13 cellular contexts compared by ENCODE assay signal in the genomic region with DNA sequence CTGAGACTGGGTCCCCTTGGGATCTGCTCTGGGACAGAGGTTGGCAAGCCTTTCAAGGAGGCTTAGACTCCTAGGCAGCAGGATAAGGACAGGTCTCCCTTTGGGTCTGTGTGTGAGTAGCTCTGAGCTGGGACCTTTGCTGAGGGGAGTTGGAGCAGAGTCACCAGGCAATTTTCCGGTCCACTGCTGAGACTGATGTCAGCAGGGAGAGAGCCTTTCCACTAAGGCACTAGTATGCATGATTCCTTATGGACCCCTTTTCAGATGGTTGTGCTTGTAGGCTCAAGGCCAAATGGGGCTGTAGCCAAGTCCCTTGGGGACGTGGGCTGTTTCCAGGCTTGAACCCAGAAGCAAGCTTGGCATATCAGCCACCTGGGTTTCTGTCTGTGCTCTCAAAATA.
"Had no signal": no experiment of that assay in that cellular context is flagged by ENCODE, and none has a peak within 500 bp of the region (broad histone marks: within the 10 kb centered on the region; RNA-seq: fewer than 3 reads in every experiment).

No MANE protein-coding gene starts in this region.

- H3K4me3 Mint-ChIP-seq: activated CD8-positive, alpha-beta T cell treated with anti-CD3 and anti-CD28 coated beads for 36 hours; activated T-helper 1 cell treated with anti-CD3 and anti-CD28 coated beads, Interleukin-12 subunit alpha, Interleukin-12 subunit beta, Interleukin-2, Interleukin-4 antibody, amounts not matched to agents 30 ng/mL and 10 ng/mL and 1 ng/mL, durations not matched to agents 14 hours and 24 hours and 36 hours; naive thymus-derived CD4-positive, alpha-beta T cell had no signal

- H3K27me3 ChIP-seq: body of pancreas, hepatocyte had no signal

- H3K4me3 ChIP-seq: body of pancreas, hepatocyte, lung had no signal

- H3K9me3 ChIP-seq: body of pancreas had no signal

- H3K27ac Mint-ChIP-seq: activated CD8-positive, alpha-beta T cell treated with anti-CD3 and anti-CD28 coated beads for 36 hours; activated T-helper 1 cell treated with anti-CD3 and anti-CD28 coated beads, Interleukin-12 subunit alpha, Interleukin-12 subunit beta, Interleukin-2, Interleukin-4 antibody, amounts not matched to agents 30 ng/mL and 10 ng/mL and 1 ng/mL, durations not matched to agents 14 hours and 24 hours and 36 hours; naive thymus-derived CD4-positive, alpha-beta T cell; progenitor cell of endocrine pancreas had no signal

- H2AFZ ChIP-seq: hepatocyte had no signal

- H3K4me1 ChIP-seq: body of pancreas had no signal

- H3K27ac ChIP-seq: body of pancreas, epithelial cell of prostate, hepatocyte had no signal

- H3K4me2 ChIP-seq: hepatocyte had no signal

- DNase-seq: activated CD8-positive, alpha-beta T cell treated with anti-CD3 and anti-CD28 coated beads for 36 hours; activated naive CD4-positive, alpha-beta T cell treated with Interleukin-2 at 50 U/mL for 16 hours; body of pancreas; effector memory CD4-positive, alpha-beta T cell; naive thymus-derived CD4-positive, alpha-beta T cell; right cardiac atrium; small intestine; T1000 had no signal

- H3K27me3 Mint-ChIP-seq: activated CD8-positive, alpha-beta T cell treated with anti-CD3 and anti-CD28 coated beads for 36 hours; naive thymus-derived CD4-positive, alpha-beta T cell; progenitor cell of endocrine pancreas had no signal

- ATAC-seq: activated CD8-positive, alpha-beta T cell treated with anti-CD3 and anti-CD28 coated beads for 36 hours; body of pancreas; naive thymus-derived CD4-positive, alpha-beta T cell; right cardiac atrium had no signal
